ENCODE assay signal across 9 cellular contexts in genomic region chr6:35360349-35361138, GRCh38. TPM values are rescaled to one million over a fixed set of nuclear protein-coding genes. Genes with fewer than 3 reads are reported as not detected.
DNase-seq lines count a peak whose midpoint lies in the region; ATAC-seq and TF ChIP-seq lines count a peak whose summit lies in the region.
"Had no signal": no experiment of that assay in that cellular context is flagged by ENCODE, and none has a peak within 500 bp of the region (broad histone marks: within the 10 kb centered on the region; RNA-seq: fewer than 3 reads in every experiment).

No MANE protein-coding gene starts in this region.

- no peaks in the 10 kb centered on the region for H4K20me1 ChIP-seq in Karpas-422 (ENCODE audit: insufficient read depth, low read depth, low read length)

- no peak overlapping the region for H3K27ac ChIP-seq in Karpas-422 (ENCODE audit: low read length)
- H3K27ac ChIP-seq in skeletal muscle tissue (ENCODE audit: low read depth, low read length) = peak overlapping the region; percentile 76

- H3K27me3 ChIP-seq in Karpas-422 (ENCODE audit: low read length) (no peaks in the 10 kb centered on the region), skeletal muscle tissue (ENCODE audit: control insufficient read depth in 3 of 3, insufficient read depth in 3 of 3, low read length in 3 of 3) (no peaks in the 10 kb centered on the region)

- peak; percentile 36 for DNase-seq in Karpas-422
- peak; percentile 65 for DNase-seq in astrocyte of the cerebellum (ENCODE audit: low read depth)
- peak; percentile 61 for DNase-seq in iPS-NIHi11 (ENCODE audit: low spot score)
- no peak for DNase-seq in ureter (ENCODE audit: low spot score)
- DNase-seq in foreskin fibroblast = no peak
- DNase-seq in activated CD4-positive, alpha-beta T cell treated with anti-CD3 and anti-CD28 coated beads, Interleukin-2, amount 50 U/mL, for 4 hours = no peak
- DNase-seq: activated T-cell treated with anti-CD3 and anti-CD28 coated beads, Interleukin-2, amount 50 U/mL, for 48 hours had no signal

- no peaks in the 10 kb centered on the region for H3K9me2 ChIP-seq in Karpas-422 (replicated peaks; ENCODE audit: insufficient read depth, low read length)

- no peaks in the 10 kb centered on the region for H3K9me3 ChIP-seq in Karpas-422 (ENCODE audit: low read length)
- no peaks in the 10 kb centered on the region for H3K9me3 ChIP-seq in skeletal muscle tissue (ENCODE audit: control insufficient read depth in 3 of 3, low read length in 3 of 3)

- no peaks in the 10 kb centered on the region for H3K36me3 ChIP-seq in Karpas-422 (ENCODE audit: insufficient read depth, low read length)
- peaks cover 5 to 7% (median 5%) of the 10 kb centered on the region in 3 donors for H3K36me3 ChIP-seq in skeletal muscle tissue (ENCODE audit: control insufficient read depth in 3 of 3, insufficient read depth in 3 of 3, low read length in 3 of 3)

- in situ Hi-C loops in astrocyte of the cerebellum (cut with HindIII; ENCODE audit: low sequenced_read_pairs) = no loop called here

- H3K79me2 ChIP-seq in Karpas-422 (ENCODE audit: low read length) = no peaks in the 10 kb centered on the region

- no peak for TF ChIP-seq CTCF in astrocyte of the cerebellum (IDR thresholded peaks at IDR 0.05; ENCODE audit: low read depth, low read length, missing control alignments)
- TF ChIP-seq CTCF in foreskin fibroblast (IDR thresholded peaks at IDR 0.05; ENCODE audit: low read depth, low read length) = no peak

- no peak for ATAC-seq in HG03045 (IDR thresholded peaks at IDR 0.05; ENCODE audit: unreplicated experiment)

- H3K4me3 ChIP-seq in Karpas-422 (ENCODE audit: low read length) (no peak overlapping the region), astrocyte of the cerebellum (ENCODE audit: low read depth, low read length) (no peak overlapping the region), skeletal muscle tissue (ENCODE audit: low read length in 3 of 3) (peak overlapping the region in 1 of 3 donors; percentile 15), foreskin fibroblast (ENCODE audit: low read depth in 1 of 2, low read length in 2 of 2) (no peak overlapping the region)

- no peak overlapping the region for H3K9ac ChIP-seq in Karpas-422 (ENCODE audit: low read length)
- peak overlapping the region; percentile 39 to 69 (median 62) for H3K9ac ChIP-seq in skeletal muscle tissue (ENCODE audit: low read depth in 1 of 3, low read length in 3 of 3)

- H3K4me1 ChIP-seq in Karpas-422 (ENCODE audit: low read length) (peaks cover 23% of the 10 kb centered on the region), skeletal muscle tissue (ENCODE audit: control insufficient read depth in 3 of 3, insufficient read depth in 3 of 3, low read length in 3 of 3) (peaks cover 76 to 78% (median 77%) of the 10 kb centered on the region in 3 donors)

- no peak overlapping the region for H3K4me2 ChIP-seq in Karpas-422 (ENCODE audit: low read depth, low read length, poor library complexity, severe bottlenecking)

- H2AFZ ChIP-seq in Karpas-422 (ENCODE audit: low read length) = no peak overlapping the region

RNA-seq across cellular contexts. Expression of gene PPARD, which starts 18.2 kb away (rescaled TPM):
- total RNA-seq in Karpas-422 (2014; rRNA removed; shearing (Covaris generic); ENCODE audit: low replicate concordance) = 2.5 and 3.2 TPM in 2 replicates
- 2.6 TPM for total RNA-seq in skeletal muscle tissue
- total RNA-seq in ureter = 31.2 TPM

Comparison
In these comparisons a context has a peak if more than half of its experiments do, and no peak if none do; other contexts are left out.
1. DNase-seq: peak in Karpas-422 (single experiment), astrocyte of the cerebellum (single experiment) and iPS-NIHi11 (single experiment); none in ureter (single experiment), foreskin fibroblast (0 of 2) and activated CD4-positive, alpha-beta T cell treated with anti-CD3 and anti-CD28 coated beads, Interleukin-2, amount 50 U/mL, for 4 hours (0 of 2).